1 cellular context compared by ENCODE assay signal in the genomic region with DNA sequence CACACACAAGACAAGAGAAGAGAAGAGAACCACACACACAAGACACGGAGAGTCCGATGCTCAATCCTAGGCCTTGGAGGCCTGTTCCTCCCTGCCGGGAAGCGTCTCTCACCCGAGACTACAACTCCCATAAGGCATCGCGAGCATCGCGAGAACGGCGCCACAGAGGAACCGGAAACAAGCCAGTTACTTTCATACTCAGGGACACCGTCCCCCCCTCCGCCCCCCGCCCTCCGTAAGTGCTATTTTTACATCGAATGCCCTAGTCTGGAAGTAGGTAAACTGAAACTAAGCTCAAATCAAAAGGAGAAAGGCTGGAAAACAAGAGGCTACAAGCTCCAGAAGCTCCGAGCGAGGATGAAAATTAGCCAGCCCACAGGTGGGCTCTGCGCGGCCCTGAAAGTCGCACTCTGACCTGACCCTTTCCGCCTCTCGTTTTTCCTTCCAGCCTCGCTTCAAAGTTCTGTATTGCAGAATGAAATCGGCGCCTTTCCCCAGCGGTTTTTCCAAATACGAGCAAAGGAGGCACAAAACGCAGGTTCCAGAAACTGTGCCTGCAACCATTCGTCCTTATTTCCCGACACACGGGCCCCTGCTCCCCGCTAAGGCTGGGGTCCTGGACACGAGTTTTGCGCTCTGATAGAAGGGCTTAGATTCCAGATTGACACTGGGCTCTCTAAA.
TF ChIP-seq lines count a peak whose summit lies in the region.

No MANE protein-coding gene starts in this region.

TF ChIP-seq in HepG2, 621 proteins besides CTCF, POLR2A, EP300 and RAD21 (continued from another document and continues in another):
- TF ChIP-seq POLR2AphosphoS5 (IDR thresholded peaks at IDR 0.05; ENCODE audit: low read depth, low read length) (peak; percentile 86), FOSL2 (CRISPR knock-in tag; IDR thresholded peaks at IDR 0.05) (peak; percentile 51; the same call in 1 of the 2 replicates), TP53 (CRISPR knock-in tag; conservative IDR thresholded peaks at IDR 0.05) (no peak), SRY (CRISPR knock-in tag; IDR thresholded peaks at IDR 0.05) (peak; percentile 27; the same call in 1 of the 2 replicates), TOE1 (CRISPR knock-in tag; IDR thresholded peaks at IDR 0.05) (0 out of 2 replicates have a peak, but pooled peaks have one; percentile 40), GABPB1 (CRISPR knock-in tag; IDR thresholded peaks at IDR 0.05) (peak; percentile 95), AGO1 (IDR thresholded peaks at IDR 0.05; ENCODE audit: low read depth, low read length, poor library complexity, severe bottlenecking) (no peak), ZNF10 (CRISPR knock-in tag; IDR thresholded peaks at IDR 0.05; ENCODE audit: borderline replicate concordance, low read depth) (no peak), ZNF746 (CRISPR knock-in tag; IDR thresholded peaks at IDR 0.05) (peak; percentile 79), ZNF766 (CRISPR knock-in tag; IDR thresholded peaks at IDR 0.05; ENCODE audit: borderline replicate concordance) (no peak), SPEN (CRISPR knock-in tag; IDR thresholded peaks at IDR 0.05; ENCODE audit: low read depth) (peak; percentile 83), KLF12 (CRISPR knock-in tag; IDR thresholded peaks at IDR 0.05; ENCODE audit: borderline replicate concordance) (no peak), CCAR2 (optimal IDR thresholded peaks at IDR 0.05; ENCODE audit: low read depth, low read length) (no peak), MAFG (CRISPR knock-in tag; IDR thresholded peaks at IDR 0.05) (no peak), NBN (conservative IDR thresholded peaks at IDR 0.05) (no peak), ZNF768 (CRISPR knock-in tag; IDR thresholded peaks at IDR 0.05) (no peak), MIER3 (CRISPR knock-in tag; IDR thresholded peaks at IDR 0.05; ENCODE audit: borderline replicate concordance) (peak; percentile 76; the same call in 1 of the 2 replicates), ZBTB40 (IDR thresholded peaks at IDR 0.05) (no peak), ZBTB40 (CRISPR knock-in tag; IDR thresholded peaks at IDR 0.05) (0 out of 2 replicates have a peak, but pooled peaks have one; percentile 39), CBX5 (CRISPR knock-in tag; IDR thresholded peaks at IDR 0.05; ENCODE audit: borderline replicate concordance) (peak; percentile 28; the same call in 1 of the 2 replicates), ZNF883 (CRISPR knock-in tag; IDR thresholded peaks at IDR 0.05; ENCODE audit: not compliant biosample characterization) (peak; percentile 53), FOXC1 (CRISPR knock-in tag; IDR thresholded peaks at IDR 0.05; ENCODE audit: borderline replicate concordance) (no peak; the same call in 1 of the 2 replicates), IRX3 (CRISPR knock-in tag; IDR thresholded peaks at IDR 0.05; ENCODE audit: borderline replicate concordance, low read depth) (no peak), BCL6 (CRISPR knock-in tag; IDR thresholded peaks at IDR 0.05) (peak; percentile 48), NCOA2 (CRISPR knock-in tag; IDR thresholded peaks at IDR 0.05) (peak; percentile 38; the same call in 1 of the 2 replicates), ZFP91 (CRISPR knock-in tag; IDR thresholded peaks at IDR 0.05; ENCODE audit: borderline replicate concordance) (peak; percentile 33; the same call in 1 of the 2 replicates), FOXA3 (CRISPR knock-in tag; IDR thresholded peaks at IDR 0.05) (peak; percentile 11; the same call in 1 of the 2 replicates), FOXK1 (CRISPR knock-in tag; IDR thresholded peaks at IDR 0.05; ENCODE audit: borderline replicate concordance, low read depth) (peak; percentile 83; the same call in 1 of the 2 replicates), ZNF333 (CRISPR knock-in tag; IDR thresholded peaks at IDR 0.05; ENCODE audit: borderline replicate concordance) (peak; percentile 59; the same call in 1 of the 2 replicates)
- TF ChIP-seq, protein P1, sequence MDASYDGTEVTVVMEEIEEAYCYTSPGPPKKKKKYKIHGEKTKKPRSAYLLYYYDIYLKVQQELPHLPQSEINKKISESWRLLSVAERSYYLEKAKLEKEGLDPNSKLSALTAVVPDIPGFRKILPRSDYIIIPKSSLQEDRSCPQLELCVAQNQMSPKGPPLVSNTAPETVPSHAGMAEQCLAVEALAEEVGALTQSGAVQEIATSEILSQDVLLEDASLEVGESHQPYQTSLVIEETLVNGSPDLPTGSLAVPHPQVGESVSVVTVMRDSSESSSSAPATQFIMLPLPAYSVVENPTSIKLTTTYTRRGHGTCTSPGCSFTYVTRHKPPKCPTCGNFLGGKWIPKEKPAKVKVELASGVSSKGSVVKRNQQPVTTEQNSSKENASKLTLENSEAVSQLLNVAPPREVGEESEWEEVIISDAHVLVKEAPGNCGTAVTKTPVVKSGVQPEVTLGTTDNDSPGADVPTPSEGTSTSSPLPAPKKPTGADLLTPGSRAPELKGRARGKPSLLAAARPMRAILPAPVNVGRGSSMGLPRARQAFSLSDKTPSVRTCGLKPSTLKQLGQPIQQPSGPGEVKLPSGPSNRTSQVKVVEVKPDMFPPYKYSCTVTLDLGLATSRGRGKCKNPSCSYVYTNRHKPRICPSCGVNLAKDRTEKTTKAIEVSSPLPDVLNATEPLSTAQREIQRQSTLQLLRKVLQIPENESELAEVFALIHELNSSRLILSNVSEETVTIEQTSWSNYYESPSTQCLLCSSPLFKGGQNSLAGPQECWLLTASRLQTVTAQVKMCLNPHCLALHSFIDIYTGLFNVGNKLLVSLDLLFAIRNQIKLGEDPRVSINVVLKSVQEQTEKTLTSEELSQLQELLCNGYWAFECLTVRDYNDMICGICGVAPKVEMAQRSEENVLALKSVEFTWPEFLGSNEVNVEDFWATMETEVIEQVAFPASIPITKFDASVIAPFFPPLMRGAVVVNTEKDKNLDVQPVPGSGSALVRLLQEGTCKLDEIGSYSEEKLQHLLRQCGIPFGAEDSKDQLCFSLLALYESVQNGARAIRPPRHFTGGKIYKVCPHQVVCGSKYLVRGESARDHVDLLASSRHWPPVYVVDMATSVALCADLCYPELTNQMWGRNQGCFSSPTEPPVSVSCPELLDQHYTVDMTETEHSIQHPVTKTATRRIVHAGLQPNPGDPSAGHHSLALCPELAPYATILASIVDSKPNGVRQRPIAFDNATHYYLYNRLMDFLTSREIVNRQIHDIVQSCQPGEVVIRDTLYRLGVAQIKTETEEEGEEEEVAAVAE (CRISPR knock-in tag; IDR thresholded peaks at IDR 0.05; ENCODE audit: borderline replicate concordance), result peak; percentile 71; the same call in 1 of the 2 replicates
- TF ChIP-seq, protein P2, sequence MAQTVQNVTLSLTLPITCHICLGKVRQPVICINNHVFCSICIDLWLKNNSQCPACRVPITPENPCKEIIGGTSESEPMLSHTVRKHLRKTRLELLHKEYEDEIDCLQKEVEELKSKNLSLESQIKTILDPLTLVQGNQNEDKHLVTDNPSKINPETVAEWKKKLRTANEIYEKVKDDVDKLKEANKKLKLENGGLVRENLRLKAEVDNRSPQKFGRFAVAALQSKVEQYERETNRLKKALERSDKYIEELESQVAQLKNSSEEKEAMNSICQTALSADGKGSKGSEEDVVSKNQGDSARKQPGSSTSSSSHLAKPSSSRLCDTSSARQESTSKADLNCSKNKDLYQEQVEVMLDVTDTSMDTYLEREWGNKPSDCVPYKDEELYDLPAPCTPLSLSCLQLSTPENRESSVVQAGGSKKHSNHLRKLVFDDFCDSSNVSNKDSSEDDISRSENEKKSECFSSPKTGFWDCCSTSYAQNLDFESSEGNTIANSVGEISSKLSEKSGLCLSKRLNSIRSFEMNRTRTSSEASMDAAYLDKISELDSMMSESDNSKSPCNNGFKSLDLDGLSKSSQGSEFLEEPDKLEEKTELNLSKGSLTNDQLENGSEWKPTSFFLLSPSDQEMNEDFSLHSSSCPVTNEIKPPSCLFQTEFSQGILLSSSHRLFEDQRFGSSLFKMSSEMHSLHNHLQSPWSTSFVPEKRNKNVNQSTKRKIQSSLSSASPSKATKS (CRISPR knock-in tag; IDR thresholded peaks at IDR 0.05), result 0 out of 2 replicates have a peak, but pooled peaks have one; percentile 75
- TF ChIP-seq, protein P3, sequence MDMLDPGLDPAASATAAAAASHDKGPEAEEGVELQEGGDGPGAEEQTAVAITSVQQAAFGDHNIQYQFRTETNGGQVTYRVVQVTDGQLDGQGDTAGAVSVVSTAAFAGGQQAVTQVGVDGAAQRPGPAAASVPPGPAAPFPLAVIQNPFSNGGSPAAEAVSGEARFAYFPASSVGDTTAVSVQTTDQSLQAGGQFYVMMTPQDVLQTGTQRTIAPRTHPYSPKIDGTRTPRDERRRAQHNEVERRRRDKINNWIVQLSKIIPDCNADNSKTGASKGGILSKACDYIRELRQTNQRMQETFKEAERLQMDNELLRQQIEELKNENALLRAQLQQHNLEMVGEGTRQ (IDR thresholded peaks at IDR 0.05; ENCODE audit: low read depth, low read length), result no peak
- TF ChIP-seq, protein P3 (CRISPR knock-in tag; IDR thresholded peaks at IDR 0.05; ENCODE audit: borderline replicate concordance), result no peak
- TF ChIP-seq, protein P4, sequence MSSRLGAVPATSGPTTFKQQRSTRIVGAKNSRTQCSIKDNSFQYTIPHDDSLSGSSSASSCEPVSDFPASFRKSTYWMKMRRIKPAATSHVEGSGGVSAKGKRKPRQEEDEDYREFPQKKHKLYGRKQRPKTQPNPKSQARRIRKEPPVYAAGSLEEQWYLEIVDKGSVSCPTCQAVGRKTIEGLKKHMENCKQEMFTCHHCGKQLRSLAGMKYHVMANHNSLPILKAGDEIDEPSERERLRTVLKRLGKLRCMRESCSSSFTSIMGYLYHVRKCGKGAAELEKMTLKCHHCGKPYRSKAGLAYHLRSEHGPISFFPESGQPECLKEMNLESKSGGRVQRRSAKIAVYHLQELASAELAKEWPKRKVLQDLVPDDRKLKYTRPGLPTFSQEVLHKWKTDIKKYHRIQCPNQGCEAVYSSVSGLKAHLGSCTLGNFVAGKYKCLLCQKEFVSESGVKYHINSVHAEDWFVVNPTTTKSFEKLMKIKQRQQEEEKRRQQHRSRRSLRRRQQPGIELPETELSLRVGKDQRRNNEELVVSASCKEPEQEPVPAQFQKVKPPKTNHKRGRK (CRISPR knock-in tag; IDR thresholded peaks at IDR 0.05), result peak; percentile 93
